Comparison of ENCODE assay signal across 12 cellular contexts in genomic region chr10:44723654-44724053, GRCh38.
DNase-seq lines count a peak whose midpoint lies in the region; ATAC-seq and TF ChIP-seq lines count a peak whose summit lies in the region.
"Had no signal": no experiment of that assay in that cellular context is flagged by ENCODE, and none has a peak within 500 bp of the region (broad histone marks: within the 10 kb centered on the region; RNA-seq: fewer than 3 reads in every experiment).

No MANE protein-coding gene starts in this region.

- H3K14ac ChIP-seq in trophoblast cell (ENCODE audit: low read length) = no peak overlapping the region

- peaks cover 1% of the 10 kb centered on the region for H3K79me2 ChIP-seq in trophoblast cell (ENCODE audit: control insufficient read depth, insufficient read depth, low read length, poor library complexity)

- no peak for TF ChIP-seq CTCF in Caco-2 (IDR thresholded peaks at IDR 0.05; ENCODE audit: insufficient read depth in 1 of 2, low read depth in 1 of 2, low read length in 1 of 2, severe bottlenecking in 1 of 2, unreplicated experiment in 1 of 2)
- no peak for TF ChIP-seq CTCF in CD14-positive monocyte (IDR thresholded peaks at IDR 0.05)

- H3K4me1 Mint-ChIP-seq in Caco-2 (ENCODE audit: low read depth, unreplicated experiment) = no peaks in the 10 kb centered on the region
- H3K4me1 Mint-ChIP-seq in CD14-positive monocyte = peaks cover 43% of the 10 kb centered on the region
- H3K4me1 Mint-ChIP-seq: T-helper 17 cell had no signal

- H3K79me1 ChIP-seq in trophoblast cell (ENCODE audit: low read length) = peaks cover 3% of the 10 kb centered on the region

- H3K9ac ChIP-seq in trophoblast cell (ENCODE audit: low read length) = no peak overlapping the region

- intact Hi-C loops in Caco-2 (cut with micrococcal nuclease; ENCODE audit: unreplicated experiment) (no loop called here), CD14-positive monocyte (cut with micrococcal nuclease) (no loop called here)

- DNase-seq in AG20443 (ENCODE audit: low spot score) (peak; percentile 75), M059J (ENCODE audit: low read depth) (peak; percentile 98), fibroblast of gingiva (ENCODE audit: low read depth) (peak; percentile 73), trophoblast cell (peak; percentile 15 to 19), Caco-2 (no peak), CD14-positive monocyte (ENCODE audit: low spot score) (no peak)
- DNase-seq: activated CD8-positive, alpha-beta T cell treated with anti-CD3 and anti-CD28 coated beads, Interleukin-2, amount 10 ng/mL, durations not matched to agents 7 days and 5 days; activated naive CD4-positive, alpha-beta T cell treated with Interleukin-2 at 50 U/mL for 16 hours; cortex of kidney; T-helper 17 cell had no signal

- no peaks in the 10 kb centered on the region for H3K9me3 Mint-ChIP-seq in Caco-2 (ENCODE audit: unreplicated experiment)
- H3K9me3 Mint-ChIP-seq in CD14-positive monocyte = peaks cover 2 to 10% (median 8%) of the 10 kb centered on the region in 7 donors

- no peak overlapping the region for H3K27ac ChIP-seq in trophoblast cell (ENCODE audit: low read depth, low read length)

- POLR2A ChIA-PET in Caco-2 (lab: Charles Lee) = no interaction called here

- H3K27ac Mint-ChIP-seq in Caco-2 (ENCODE audit: unreplicated experiment) (no peak overlapping the region), CD14-positive monocyte (peak overlapping the region in 1 of 7 donors; percentile 52)
- H3K27ac Mint-ChIP-seq: activated CD8-positive, alpha-beta T cell treated with anti-CD3 and anti-CD28 coated beads, Interleukin-2, amount 10 ng/mL, durations not matched to agents 7 days and 5 days; T-helper 17 cell had no signal

- no peak overlapping the region for H3K18ac ChIP-seq in trophoblast cell (ENCODE audit: low read length)

- H3K4me1 ChIP-seq in trophoblast cell (ENCODE audit: control insufficient read depth in 1 of 2, insufficient read depth in 2 of 2, low read length in 2 of 2) = peaks cover 3 to 4% of the 10 kb centered on the region in 2 experiments
- no peaks in the 10 kb centered on the region for H3K4me1 ChIP-seq in Caco-2

- peak overlapping the region; percentile 47 for H4K91ac ChIP-seq in trophoblast cell (ENCODE audit: low read depth, low read length)

- H2AK5ac ChIP-seq in trophoblast cell (ENCODE audit: low read length) = no peak overlapping the region

- no peak overlapping the region for H2AFZ ChIP-seq in trophoblast cell (ENCODE audit: insufficient read depth, low read length, poor library complexity)

- no peak overlapping the region for H3K4me3 Mint-ChIP-seq in Caco-2 (ENCODE audit: unreplicated experiment)
- H3K4me3 Mint-ChIP-seq in CD14-positive monocyte = no peak overlapping the region
- H3K4me3 Mint-ChIP-seq: activated CD8-positive, alpha-beta T cell treated with anti-CD3 and anti-CD28 coated beads, Interleukin-2, amount 10 ng/mL, durations not matched to agents 7 days and 5 days; T-helper 17 cell had no signal

- no CpG with 5 or more reads among the region's 4 CpGs for WGBS in trophoblast cell (ENCODE audit: extremely low coverage, insufficient coverage, insufficient read length)

- ATAC-seq in HG03571 (IDR thresholded peaks at IDR 0.05; ENCODE audit: unreplicated experiment) (no peak), HG03175 (IDR thresholded peaks at IDR 0.05; ENCODE audit: unreplicated experiment) (no peak)
- ATAC-seq: activated CD8-positive, alpha-beta T cell treated with anti-CD3 and anti-CD28 coated beads, Interleukin-2, amount 10 ng/mL, durations not matched to agents 7 days and 5 days; T-helper 17 cell had no signal

- no peak overlapping the region for H3K23ac ChIP-seq in trophoblast cell (ENCODE audit: low read length)

- no peaks in the 10 kb centered on the region for H3K27me3 ChIP-seq in trophoblast cell (ENCODE audit: insufficient read depth, low read length)
- H3K27me3 ChIP-seq in Caco-2 (replicated peaks; ENCODE audit: control insufficient read depth, insufficient read depth, low read length) = no peaks in the 10 kb centered on the region

- H3K36me3 ChIP-seq in trophoblast cell (ENCODE audit: control insufficient read depth in 1 of 2, insufficient read depth in 2 of 2, low read length in 2 of 2) (peaks cover 0 to 1% of the 10 kb centered on the region in 2 experiments), Caco-2 (ENCODE audit: control insufficient read depth, insufficient read depth, low read length) (no peaks in the 10 kb centered on the region)

- H2BK5ac ChIP-seq in trophoblast cell (ENCODE audit: low read depth, low read length, poor library complexity) = no peak overlapping the region

- H3K4me2 ChIP-seq in trophoblast cell (ENCODE audit: low read length) = no peak overlapping the region

- H2BK120ac ChIP-seq in trophoblast cell (ENCODE audit: insufficient read depth, low read length, poor library complexity) = no peak overlapping the region

- peaks cover 3% of the 10 kb centered on the region for H3K9me3 ChIP-seq in trophoblast cell (ENCODE audit: insufficient read depth, low read depth, low read length)
- H3K9me3 ChIP-seq in Caco-2 = no peaks in the 10 kb centered on the region

- no TSS peak for BruUV-seq in Caco-2 (replicated peaks; lab: Mats Ljungman, UMichigan)

- no peak overlapping the region for H2BK12ac ChIP-seq in trophoblast cell (ENCODE audit: low read length)

- H3K4me3 ChIP-seq in trophoblast cell (ENCODE audit: low read depth, low read length) (no peak overlapping the region), Caco-2 (ENCODE audit: low read depth, low read length) (no peak overlapping the region)

- no peak overlapping the region for H3K4ac ChIP-seq in trophoblast cell (ENCODE audit: low read depth, low read length)

- no peak overlapping the region for H4K12ac ChIP-seq in trophoblast cell (ENCODE audit: low read depth, low read length)

- CTCF ChIA-PET in Caco-2 (lab: Charles Lee) = no interaction called here

- peak overlapping the region; percentile 19 for H4K8ac ChIP-seq in trophoblast cell (ENCODE audit: low read depth, low read length)

- H3K36me3 Mint-ChIP-seq in Caco-2 (ENCODE audit: insufficient read depth, unreplicated experiment) (no peaks in the 10 kb centered on the region), CD14-positive monocyte (no peaks in the 10 kb centered on the region)

- H3K27me3 Mint-ChIP-seq in Caco-2 (ENCODE audit: insufficient read depth, unreplicated experiment) = peaks cover 8% of the 10 kb centered on the region
- peaks cover 0 to 6% (median 1%) of the 10 kb centered on the region in 3 donors for H3K27me3 Mint-ChIP-seq in CD14-positive monocyte (ENCODE audit: low read depth in 3 of 3)
- H3K27me3 Mint-ChIP-seq: T-helper 17 cell had no signal

Comparison
In these comparisons a context has a peak if more than half of its experiments do, and no peak if none do; other contexts are left out.
1. DNase-seq: peak in AG20443 (single experiment), M059J (single experiment), fibroblast of gingiva (single experiment) and trophoblast cell (2 of 2); none in Caco-2 (0 of 2) and CD14-positive monocyte (single experiment).